ENCODE assay signal across 14 cellular contexts in genomic region chr2:43303889-43304288, GRCh38.
DNase-seq lines count a peak whose midpoint lies in the region; ATAC-seq and TF ChIP-seq lines count a peak whose summit lies in the region.
"Had no signal": no experiment of that assay in that cellular context is flagged by ENCODE, and none has a peak within 500 bp of the region (broad histone marks: within the 10 kb centered on the region; RNA-seq: fewer than 3 reads in every experiment).

No MANE protein-coding gene starts in this region.

- no peak overlapping the region for H3K4me3 Mint-ChIP-seq in naive thymus-derived CD8-positive, alpha-beta T cell
- H3K4me3 Mint-ChIP-seq: natural killer cell treated with Interleukin-12 subunit alpha and Interleukin-12 subunit beta and Interleukin-15 and Interleukin-18, amount 100 ng/mL, for 72 hours had no signal

- peaks cover 0 to 36% (median 10%) of the 10 kb centered on the region in 3 donors for H3K36me3 Mint-ChIP-seq in naive thymus-derived CD8-positive, alpha-beta T cell
- H3K36me3 Mint-ChIP-seq: natural killer cell treated with Interleukin-12 subunit alpha and Interleukin-12 subunit beta and Interleukin-15 and Interleukin-18, amount 100 ng/mL, for 72 hours had no signal

- POLR2A ChIA-PET in naive thymus-derived CD8-positive, alpha-beta T cell (lab: Charles Lee) = no interaction called here

- H3K27ac Mint-ChIP-seq in naive thymus-derived CD8-positive, alpha-beta T cell = no peak overlapping the region
- H3K27ac Mint-ChIP-seq: natural killer cell treated with Interleukin-12 subunit alpha and Interleukin-12 subunit beta and Interleukin-15 and Interleukin-18, amount 100 ng/mL, for 72 hours had no signal

- no peaks in the 10 kb centered on the region for H3K27me3 ChIP-seq in sigmoid colon

- no peak overlapping the region for H3K4me3 ChIP-seq in coronary artery
- no peak overlapping the region for H3K4me3 ChIP-seq in sigmoid colon

- DNase-seq in COLO668 (lab: John Stamatoyannopoulos, UW; ENCODE audit: unreplicated experiment) (peak; percentile 18), H4 (ENCODE audit: low spot score) (peak; percentile 10), coronary artery (ENCODE audit: low spot score) (no peak), sigmoid colon (no peak), SKM-1 treated with dmso at 0.1 percent for 144 hours (lab: John Stamatoyannopoulos, UW; ENCODE audit: unreplicated experiment) (no peak)
- DNase-seq in naive thymus-derived CD8-positive, alpha-beta T cell = no peak
- DNase-seq: activated gamma-delta T cell; GOT3; PC-3; stimulated activated CD4-positive, alpha-beta T cell treated with anti-CD3 and anti-CD28 coated beads, Interleukin-4, amount 100 ng/mL, for 4 hours; WERI-Rb-1 had no signal

- intact Hi-C loops in sigmoid colon (cut with DNase I) = no loop called here

- ATAC-seq in HG03469 (IDR thresholded peaks at IDR 0.05; ENCODE audit: unreplicated experiment) (no peak), GM21825 (IDR thresholded peaks at IDR 0.05; ENCODE audit: unreplicated experiment) (no peak)
- no peak for ATAC-seq in naive thymus-derived CD8-positive, alpha-beta T cell
- ATAC-seq: PC-3 had no signal

- no peaks in the 10 kb centered on the region for H3K9me3 Mint-ChIP-seq in naive thymus-derived CD8-positive, alpha-beta T cell
- H3K9me3 Mint-ChIP-seq: natural killer cell treated with Interleukin-12 subunit alpha and Interleukin-12 subunit beta and Interleukin-15 and Interleukin-18, amount 100 ng/mL, for 72 hours had no signal

- peaks cover 0 to 56% (median 45%) of the 10 kb centered on the region in 4 donors for H3K4me1 ChIP-seq in sigmoid colon

- TF ChIP-seq CTCF in coronary artery (IDR thresholded peaks at IDR 0.05) (no peak), sigmoid colon (IDR thresholded peaks at IDR 0.05) (no peak)

- TF ChIP-seq EP300 in sigmoid colon (IDR thresholded peaks at IDR 0.05) = no peak

- H3K27ac ChIP-seq in coronary artery (peak overlapping the region; percentile 72 to 88), sigmoid colon (peak overlapping the region in 3 of 4 donors; percentile 20 to 86 (median 76))
- H3K27ac ChIP-seq: WERI-Rb-1 had no signal

- H3K27me3 Mint-ChIP-seq in naive thymus-derived CD8-positive, alpha-beta T cell = no peaks in the 10 kb centered on the region
- H3K27me3 Mint-ChIP-seq: natural killer cell treated with Interleukin-12 subunit alpha and Interleukin-12 subunit beta and Interleukin-15 and Interleukin-18, amount 100 ng/mL, for 72 hours had no signal

- H3K36me3 ChIP-seq in sigmoid colon = no peaks in the 10 kb centered on the region
- H3K36me3 ChIP-seq: WERI-Rb-1 had no signal

- no peaks in the 10 kb centered on the region for H3K9me3 ChIP-seq in sigmoid colon

- WGBS in sigmoid colon, 2 donors = 77 to 93% methylated on average over 3 of the region's 3 CpGs

- peaks cover 0 to 10% (median 2%) of the 10 kb centered on the region in 4 donors for H3K4me1 Mint-ChIP-seq in naive thymus-derived CD8-positive, alpha-beta T cell

- TF ChIP-seq POLR2A in sigmoid colon (IDR thresholded peaks at IDR 0.05) = no peak

Comparison
In these comparisons a context has a peak if more than half of its experiments do, and no peak if none do; other contexts are left out.
1. DNase-seq: peak in COLO668 (single experiment) and H4 (single experiment); none in coronary artery (single experiment), sigmoid colon (single experiment), naive thymus-derived CD8-positive, alpha-beta T cell (0 of 10) and SKM-1 treated with dmso at 0.1 percent for 144 hours (single experiment).